ENCODE assay signal across 11 cellular contexts in the genomic region with DNA sequence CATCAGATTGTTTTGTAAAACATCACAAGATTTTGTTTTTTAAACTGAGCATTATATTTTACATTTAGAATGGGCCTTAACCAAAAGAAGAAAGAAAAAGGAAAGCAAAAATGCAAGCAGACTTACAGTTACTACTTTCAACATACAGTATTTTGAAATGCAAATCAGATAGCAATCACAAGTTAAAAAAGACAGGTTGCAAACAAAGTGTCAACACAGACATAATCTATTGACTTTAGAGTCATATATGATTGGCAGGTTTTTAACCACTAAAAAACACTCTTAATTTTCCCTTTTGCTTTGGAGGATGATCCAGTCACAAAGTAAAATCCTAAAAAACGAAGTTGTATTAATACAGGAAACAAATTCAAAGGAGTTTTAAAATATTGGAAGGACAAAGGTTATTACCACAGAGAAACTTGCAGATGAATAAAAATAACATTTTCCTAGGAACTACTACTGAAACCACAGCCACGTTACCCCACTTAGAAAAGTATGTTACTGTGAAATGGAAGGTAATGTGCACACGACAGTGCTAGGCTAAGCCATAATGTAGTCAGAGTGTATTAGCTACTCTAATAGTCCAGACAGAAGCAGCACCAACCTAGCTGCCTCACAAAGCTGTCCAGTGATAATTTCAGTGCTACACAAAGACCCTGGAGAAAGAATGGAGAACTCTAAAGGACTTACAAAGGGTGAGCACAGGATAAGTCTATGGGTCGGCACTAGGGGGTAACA. TPM values are rescaled to one million over a fixed set of nuclear protein-coding genes. Genes with fewer than 3 reads are reported as not detected.
DNase-seq lines count a peak whose midpoint lies in the region; ATAC-seq and TF ChIP-seq lines count a peak whose summit lies in the region.
"Had no signal": no experiment of that assay in that cellular context is flagged by ENCODE, and none has a peak within 500 bp of the region (broad histone marks: within the 10 kb centered on the region; RNA-seq: fewer than 3 reads in every experiment).

No MANE protein-coding gene starts in this region.

- no peak overlapping the region for H3K18ac ChIP-seq in trophoblast cell (ENCODE audit: low read length)

- H2BK120ac ChIP-seq in trophoblast cell (ENCODE audit: insufficient read depth, low read length, poor library complexity): no peak overlapping the region

- no peaks in the 10 kb centered on the region for H3K9me3 ChIP-seq in CD4-positive, alpha-beta memory T cell (ENCODE audit: control insufficient read depth in 1 of 2, low read length in 2 of 2)
- H3K9me3 ChIP-seq in effector memory CD4-positive, alpha-beta T cell (ENCODE audit: control insufficient read depth, low read length): no peaks in the 10 kb centered on the region
- H3K9me3 ChIP-seq in WERI-Rb-1 (ENCODE audit: severe bottlenecking) (no peaks in the 10 kb centered on the region), trophoblast cell (ENCODE audit: insufficient read depth, low read depth, low read length) (no peaks in the 10 kb centered on the region)

- peak overlapping the region; percentile 60 for H3K27ac ChIP-seq in CD4-positive, alpha-beta memory T cell (ENCODE audit: low read depth, low read length)
- H3K27ac ChIP-seq in KMS-11 (no peak overlapping the region; the same call in 1 of the 2 replicates), WERI-Rb-1 (no peak overlapping the region), trophoblast cell (ENCODE audit: low read depth, low read length) (no peak overlapping the region)
- peak overlapping the region; percentile 50 for H3K27ac ChIP-seq in effector memory CD4-positive, alpha-beta T cell (ENCODE audit: insufficient read depth, low read length, poor library complexity, severe bottlenecking)

- H3K9ac ChIP-seq in KMS-11 (no peak overlapping the region), trophoblast cell (ENCODE audit: low read length) (no peak overlapping the region)

- intact Hi-C loops in CD4-positive, alpha-beta memory T cell (cut with micrococcal nuclease): loop anchor here (5.0 kb wide), 2 partner anchors 45 to 155 kb away; a partner anchor contains a TSS

- WGBS in trophoblast cell (ENCODE audit: extremely low coverage, insufficient coverage, insufficient read length): no CpG with 5 or more reads among the region's 4 CpGs

- no peaks in the 10 kb centered on the region for H3K27me3 ChIP-seq in CD4-positive, alpha-beta memory T cell (ENCODE audit: insufficient read depth, low read length)
- H3K27me3 ChIP-seq in KMS-11 (ENCODE audit: insufficient read depth, low read depth) (no peaks in the 10 kb centered on the region), WERI-Rb-1 (ENCODE audit: insufficient read depth, low read depth, severe bottlenecking) (no peaks in the 10 kb centered on the region), trophoblast cell (ENCODE audit: insufficient read depth, low read length) (no peaks in the 10 kb centered on the region)
- no peaks in the 10 kb centered on the region for H3K27me3 ChIP-seq in effector memory CD4-positive, alpha-beta T cell (replicated peaks; ENCODE audit: control insufficient read depth, insufficient read depth, low read length, poor library complexity, severe bottlenecking)

- H3K9me3 Mint-ChIP-seq in CD4-positive, alpha-beta memory T cell: peaks cover 0 to 1% (median 0%) of the 10 kb centered on the region in 8 donors

- ATAC-seq in GM19463 (IDR thresholded peaks at IDR 0.05; ENCODE audit: unreplicated experiment): peak; percentile 52
- ATAC-seq: sciatic nerve had no signal

- H4K8ac ChIP-seq in trophoblast cell (ENCODE audit: low read depth, low read length): no peak overlapping the region

- no peak overlapping the region for H3K14ac ChIP-seq in trophoblast cell (ENCODE audit: low read length)

- no peak overlapping the region for H3K23ac ChIP-seq in trophoblast cell (ENCODE audit: low read length)

- peaks cover 13 to 31% of the 10 kb centered on the region in 2 donors for H3K36me3 Mint-ChIP-seq in CD4-positive, alpha-beta memory T cell

- no peak for DNase-seq in CD4-positive, alpha-beta memory T cell
- DNase-seq in effector memory CD4-positive, alpha-beta T cell: no peak
- DNase-seq in globus pallidus (ENCODE audit: low spot score) (no peak), epidermal melanocyte (ENCODE audit: insufficient read length, low spot score) (no peak), WERI-Rb-1 (no peak), trophoblast cell (no peak)
- DNase-seq: cortex of kidney, islet precursor cell had no signal

- H3K4me1 ChIP-seq in CD4-positive, alpha-beta memory T cell (ENCODE audit: insufficient read depth, low read length): peaks cover 49% of the 10 kb centered on the region
- H3K4me1 ChIP-seq in KMS-11 (ENCODE audit: low read depth, poor library complexity, severe bottlenecking): peaks cover 38% of the 10 kb centered on the region
- H3K4me1 ChIP-seq in effector memory CD4-positive, alpha-beta T cell (ENCODE audit: control insufficient read depth, insufficient read depth, low read length, poor library complexity, severe bottlenecking): peaks cover 29% of the 10 kb centered on the region
- no peaks in the 10 kb centered on the region for H3K4me1 ChIP-seq in trophoblast cell (ENCODE audit: control insufficient read depth in 1 of 2, insufficient read depth in 2 of 2, low read length in 2 of 2)

- no peaks in the 10 kb centered on the region for H3K36me3 ChIP-seq in CD4-positive, alpha-beta memory T cell (ENCODE audit: insufficient read depth, low read length)
- H3K36me3 ChIP-seq in KMS-11 (ENCODE audit: insufficient read depth) (no peaks in the 10 kb centered on the region), WERI-Rb-1 (peaks cover 4% of the 10 kb centered on the region; the same call in 1 of the 2 replicates), trophoblast cell (ENCODE audit: control insufficient read depth in 1 of 2, insufficient read depth in 2 of 2, low read length in 2 of 2) (no peaks in the 10 kb centered on the region)
- no peaks in the 10 kb centered on the region for H3K36me3 ChIP-seq in effector memory CD4-positive, alpha-beta T cell (ENCODE audit: control insufficient read depth, insufficient read depth, low read length)

- H3K79me2 ChIP-seq in KMS-11 (ENCODE audit: insufficient read depth, low read depth) (no peaks in the 10 kb centered on the region), trophoblast cell (ENCODE audit: control insufficient read depth, insufficient read depth, low read length, poor library complexity) (no peaks in the 10 kb centered on the region)

- no peak overlapping the region for H4K12ac ChIP-seq in trophoblast cell (ENCODE audit: low read depth, low read length)

- TF ChIP-seq CTCF in KMS-11 (conservative IDR thresholded peaks at IDR 0.05; ENCODE audit: low read depth, low read length): no peak
- TF ChIP-seq CTCF in WERI-Rb-1 (IDR thresholded peaks at IDR 0.05; ENCODE audit: low read depth, low read length): no peak

- H2AFZ ChIP-seq in KMS-11 (ENCODE audit: low read depth): no peak overlapping the region
- no peak overlapping the region for H2AFZ ChIP-seq in trophoblast cell (ENCODE audit: insufficient read depth, low read length, poor library complexity)

- peak overlapping the region; percentile 76 to 96 (median 89) for H3K27ac Mint-ChIP-seq in CD4-positive, alpha-beta memory T cell

- POLR2A ChIA-PET in CD4-positive, alpha-beta memory T cell (lab: Charles Lee; ENCODE audit: partially characterized antibody): interaction anchor here (0.7 to 2.0 kb wide), 5 partner anchors 16 to 419 kb away, joined by 3 to 6 read pairs (median 5); a partner anchor contains a TSS

- H2BK12ac ChIP-seq in trophoblast cell (ENCODE audit: low read length): no peak overlapping the region

- CTCF ChIA-PET in CD4-positive, alpha-beta memory T cell (lab: Charles Lee; ENCODE audit: partially characterized antibody): interaction anchor here (1.0 to 1.2 kb wide), 2 partner anchors 91 to 415 kb away, joined by 3 read pairs; no protein-coding TSS in a partner anchor

- peak overlapping the region; percentile 44 to 72 (median 58) for H3K4me3 Mint-ChIP-seq in CD4-positive, alpha-beta memory T cell

- no peak overlapping the region for H4K91ac ChIP-seq in trophoblast cell (ENCODE audit: low read depth, low read length)

- H4K20me1 ChIP-seq in KMS-11 (ENCODE audit: insufficient read depth): no peaks in the 10 kb centered on the region

- no peak overlapping the region for H2AK5ac ChIP-seq in trophoblast cell (ENCODE audit: low read length)

- H2BK5ac ChIP-seq in trophoblast cell (ENCODE audit: low read depth, low read length, poor library complexity): no peak overlapping the region

- H3K79me1 ChIP-seq in trophoblast cell (ENCODE audit: low read length): no peaks in the 10 kb centered on the region

- peak overlapping the region; percentile 9 for H3K4me2 ChIP-seq in KMS-11
- no peak overlapping the region for H3K4me2 ChIP-seq in trophoblast cell (ENCODE audit: low read length)

- no peak overlapping the region for H3K4me3 ChIP-seq in CD4-positive, alpha-beta memory T cell (ENCODE audit: low read length in 2 of 2)
- H3K4me3 ChIP-seq in KMS-11 (IDR thresholded peaks at IDR 0.05; ENCODE audit: insufficient read depth, low read depth, low read length) (no peak overlapping the region), WERI-Rb-1 (ENCODE audit: low read depth, low read length) (no peak overlapping the region), trophoblast cell (ENCODE audit: low read depth, low read length) (no peak overlapping the region)
- H3K4me3 ChIP-seq in effector memory CD4-positive, alpha-beta T cell (ENCODE audit: insufficient read depth, low read depth, low read length, poor library complexity, severe bottlenecking): no peak overlapping the region

- peaks cover 39 to 73% (median 57%) of the 10 kb centered on the region in 4 donors for H3K4me1 Mint-ChIP-seq in CD4-positive, alpha-beta memory T cell

- no peak overlapping the region for H3K4ac ChIP-seq in trophoblast cell (ENCODE audit: low read depth, low read length)

- no peaks in the 10 kb centered on the region for H3K27me3 Mint-ChIP-seq in CD4-positive, alpha-beta memory T cell

RNA-seq across cellular contexts. Expression of a gene that starts 22.9 kb away (rescaled TPM):
- total RNA-seq in CD4-positive, alpha-beta memory T cell: 10 to 100 TPM; 84.9 to 90.1 TPM
- polyA plus RNA-seq in CD4-positive, alpha-beta memory T cell: 100 to 1,000 TPM; 109 to 230 TPM
- 90.1 and 92.5 TPM in 2 replicates for polyA plus RNA-seq in trophoblast cell (2013)

Comparison
In these comparisons a context has a peak if more than half of its experiments do, and no peak if none do; other contexts are left out.
1. H3K27ac ChIP-seq: peak in CD4-positive, alpha-beta memory T cell (single experiment) and effector memory CD4-positive, alpha-beta T cell (single experiment); none in KMS-11 (single experiment), WERI-Rb-1 (single experiment) and trophoblast cell (single experiment).